Comparison of ENCODE assay signal across 1 cellular context in genomic region chr12:63712376-63712974, GRCh38. TPM values are rescaled to one million over a fixed set of nuclear protein-coding genes. Genes with fewer than 3 reads are reported as not detected.
"Had no signal": no experiment of that assay in that cellular context is flagged by ENCODE, and none has a peak within 500 bp of the region (broad histone marks: within the 10 kb centered on the region; RNA-seq: fewer than 3 reads in every experiment).

No MANE protein-coding gene starts in this region.

RNA-seq across cellular contexts. Expression of gene DPY19L2, which starts 44.2 kb away (rescaled TPM):
- polyA plus RNA-seq: smooth muscle cell had no signal
